Comparison of ENCODE assay signal across 14 cellular contexts in genomic region chr1:45542591-45542990, GRCh38. TPM values are rescaled to one million over a fixed set of nuclear protein-coding genes. Genes with fewer than 3 reads are reported as not detected.
DNase-seq lines count a peak whose midpoint lies in the region; ATAC-seq and TF ChIP-seq lines count a peak whose summit lies in the region.
"Had no signal": no experiment of that assay in that cellular context is flagged by ENCODE, and none has a peak within 500 bp of the region (broad histone marks: within the 10 kb centered on the region; RNA-seq: fewer than 3 reads in every experiment).

No MANE protein-coding gene starts in this region.

- intact Hi-C loops in natural killer cell (cut with micrococcal nuclease), result no loop called here
- intact Hi-C loops in dendritic cell treated with granulocyte-macrophage colony-stimulating factor and Interleukin-4, amounts not matched to agents 40 ng/mL and 50 ng/mL, for 4 days (cut with micrococcal nuclease), result no loop called here

- peaks cover 12 to 27% of the 10 kb centered on the region in 2 donors for H3K27me3 Mint-ChIP-seq in natural killer cell treated with Interleukin-12 subunit alpha and Interleukin-12 subunit beta and Interleukin-15 and Interleukin-18, amount 100 ng/mL, for 72 hours
- peaks cover 18 to 23% of the 10 kb centered on the region in 2 donors for H3K27me3 Mint-ChIP-seq in natural killer cell (ENCODE audit: low read depth in 2 of 2)
- peaks cover 3% of the 10 kb centered on the region for H3K27me3 Mint-ChIP-seq in dendritic cell treated with granulocyte-macrophage colony-stimulating factor and Interleukin-4, amounts not matched to agents 40 ng/mL and 50 ng/mL, for 4 days
- no peaks in the 10 kb centered on the region for H3K27me3 Mint-ChIP-seq in memory B cell
- H3K27me3 Mint-ChIP-seq: activated naive CD8-positive, alpha-beta T cell had no signal

- peaks cover 28 to 32% of the 10 kb centered on the region in 2 donors for H3K4me1 Mint-ChIP-seq in natural killer cell treated with Interleukin-12 subunit alpha and Interleukin-12 subunit beta and Interleukin-15 and Interleukin-18, amount 100 ng/mL, for 72 hours (ENCODE audit: low read depth in 2 of 2)
- H3K4me1 Mint-ChIP-seq in natural killer cell (peaks cover 10 to 16% of the 10 kb centered on the region in 2 donors), memory B cell (peaks cover 30% of the 10 kb centered on the region)
- peaks cover 66% of the 10 kb centered on the region for H3K4me1 Mint-ChIP-seq in dendritic cell treated with granulocyte-macrophage colony-stimulating factor and Interleukin-4, amounts not matched to agents 40 ng/mL and 50 ng/mL, for 4 days (ENCODE audit: low read depth)

- no peak for ATAC-seq in natural killer cell treated with Interleukin-12 subunit alpha and Interleukin-12 subunit beta and Interleukin-15 and Interleukin-18, amount 100 ng/mL, for 72 hours
- ATAC-seq in natural killer cell (no peak), memory B cell (ENCODE audit: low read depth) (no peak), GM18517 (IDR thresholded peaks at IDR 0.05; ENCODE audit: unreplicated experiment) (no peak)

- DNase-seq in natural killer cell treated with Interleukin-12 subunit alpha and Interleukin-12 subunit beta and Interleukin-15 and Interleukin-18, amount 100 ng/mL, for 72 hours (ENCODE audit: low spot score), result no peak
- DNase-seq in natural killer cell, result no peak
- DNase-seq in memory B cell (ENCODE audit: low spot score in 2 of 2), result no peak
- DNase-seq in DMS53 (lab: John Stamatoyannopoulos, UW), result no peak
- DNase-seq in T-helper 2 cell, result no peak
- DNase-seq in superior temporal gyrus (ENCODE audit: extremely low spot score), result no peak
- DNase-seq: ACHN; activated CD4-positive, alpha-beta T cell treated with anti-CD3 and anti-CD28 coated beads for 4 hours; foreskin melanocyte; NCI-H187 treated with DMSO at 0.1 percent for 48 hours had no signal

- H3K4me3 Mint-ChIP-seq in natural killer cell treated with Interleukin-12 subunit alpha and Interleukin-12 subunit beta and Interleukin-15 and Interleukin-18, amount 100 ng/mL, for 72 hours, result peak overlapping the region; percentile 11
- H3K4me3 Mint-ChIP-seq in natural killer cell, result no peak overlapping the region
- peak overlapping the region; percentile 6 for H3K4me3 Mint-ChIP-seq in dendritic cell treated with granulocyte-macrophage colony-stimulating factor and Interleukin-4, amounts not matched to agents 40 ng/mL and 50 ng/mL, for 4 days
- no peak overlapping the region for H3K4me3 Mint-ChIP-seq in memory B cell
- H3K4me3 Mint-ChIP-seq: activated naive CD8-positive, alpha-beta T cell; T-helper 1 cell treated with Interleukin-12 subunit alpha and Interleukin-12 subunit beta and Interleukin-4 antibody, amounts not matched to agents 30 μg/mL and 1 μg/mL, for 36 hours had no signal

- no peaks in the 10 kb centered on the region for H3K9me3 Mint-ChIP-seq in natural killer cell treated with Interleukin-12 subunit alpha and Interleukin-12 subunit beta and Interleukin-15 and Interleukin-18, amount 100 ng/mL, for 72 hours
- H3K9me3 Mint-ChIP-seq in natural killer cell, result no peaks in the 10 kb centered on the region
- no peaks in the 10 kb centered on the region for H3K9me3 Mint-ChIP-seq in dendritic cell treated with granulocyte-macrophage colony-stimulating factor and Interleukin-4, amounts not matched to agents 40 ng/mL and 50 ng/mL, for 4 days
- no peaks in the 10 kb centered on the region for H3K9me3 Mint-ChIP-seq in memory B cell
- H3K9me3 Mint-ChIP-seq: T-helper 1 cell treated with Interleukin-12 subunit alpha and Interleukin-12 subunit beta and Interleukin-4 antibody, amounts not matched to agents 30 μg/mL and 1 μg/mL, for 36 hours had no signal

- TF ChIP-seq CTCF in natural killer cell (IDR thresholded peaks at IDR 0.05), result no peak

- H3K36me3 Mint-ChIP-seq in natural killer cell treated with Interleukin-12 subunit alpha and Interleukin-12 subunit beta and Interleukin-15 and Interleukin-18, amount 100 ng/mL, for 72 hours, result no peaks in the 10 kb centered on the region
- H3K36me3 Mint-ChIP-seq in natural killer cell (no peaks in the 10 kb centered on the region), memory B cell (no peaks in the 10 kb centered on the region)
- H3K36me3 Mint-ChIP-seq in dendritic cell treated with granulocyte-macrophage colony-stimulating factor and Interleukin-4, amounts not matched to agents 40 ng/mL and 50 ng/mL, for 4 days (ENCODE audit: low read depth), result no peaks in the 10 kb centered on the region
- H3K36me3 Mint-ChIP-seq: activated naive CD8-positive, alpha-beta T cell had no signal

- peak overlapping the region in 1 of 2 donors; percentile 53 for H3K27ac Mint-ChIP-seq in natural killer cell treated with Interleukin-12 subunit alpha and Interleukin-12 subunit beta and Interleukin-15 and Interleukin-18, amount 100 ng/mL, for 72 hours
- peak overlapping the region in 1 of 2 donors; percentile 46 for H3K27ac Mint-ChIP-seq in natural killer cell
- peak overlapping the region; percentile 91 for H3K27ac Mint-ChIP-seq in dendritic cell treated with granulocyte-macrophage colony-stimulating factor and Interleukin-4, amounts not matched to agents 40 ng/mL and 50 ng/mL, for 4 days
- peak overlapping the region; percentile 87 for H3K27ac Mint-ChIP-seq in memory B cell
- H3K27ac Mint-ChIP-seq: activated naive CD8-positive, alpha-beta T cell; T-helper 1 cell treated with Interleukin-12 subunit alpha and Interleukin-12 subunit beta and Interleukin-4 antibody, amounts not matched to agents 30 μg/mL and 1 μg/mL, for 36 hours had no signal

RNA-seq across cellular contexts. Expression of gene AKR1A1, which starts 8.0 kb away (rescaled TPM):
- 100 to 1,000 TPM; 137 to 181 TPM for total RNA-seq in natural killer cell treated with Interleukin-12 subunit alpha and Interleukin-12 subunit beta and Interleukin-15 and Interleukin-18, amount 100 ng/mL, for 72 hours
- total RNA-seq in natural killer cell, result 10 to 100 TPM; 45.7 to 54.2 (median 53.9) TPM

RNA-seq across cellular contexts. Expression of gene PRDX1, which starts 20.9 kb away (rescaled TPM):
- total RNA-seq in natural killer cell treated with Interleukin-12 subunit alpha and Interleukin-12 subunit beta and Interleukin-15 and Interleukin-18, amount 100 ng/mL, for 72 hours, result 100 to 1,000 TPM; 246 to 396 TPM
- 10 to 100 TPM; 24.8 to 39.1 (median 30.6) TPM for total RNA-seq in natural killer cell

RNA-seq across cellular contexts. Expression of gene NASP, which starts 41.2 kb away (rescaled TPM):
- 100 to 1,000 TPM; 145 to 291 TPM for total RNA-seq in natural killer cell treated with Interleukin-12 subunit alpha and Interleukin-12 subunit beta and Interleukin-15 and Interleukin-18, amount 100 ng/mL, for 72 hours
- 100 to 1,000 TPM; 109 to 171 (median 121) TPM for total RNA-seq in natural killer cell

RNA-seq across cellular contexts. Expression of gene MMACHC, which starts 42.5 kb away (rescaled TPM):
- total RNA-seq in natural killer cell treated with Interleukin-12 subunit alpha and Interleukin-12 subunit beta and Interleukin-15 and Interleukin-18, amount 100 ng/mL, for 72 hours, result 1 to 10 TPM; 3.8 to 5.6 TPM
- 1 to 10 TPM in 1 of 3 donors, under 1 TPM in 2; 0.73 to 1.5 (median 0.88) TPM for total RNA-seq in natural killer cell

RNA-seq across cellular contexts. Expression of gene CCDC163, which starts 42.7 kb away (rescaled TPM):
- total RNA-seq in natural killer cell treated with Interleukin-12 subunit alpha and Interleukin-12 subunit beta and Interleukin-15 and Interleukin-18, amount 100 ng/mL, for 72 hours, result 1 to 10 TPM; 2.4 to 8.4 TPM
- total RNA-seq in natural killer cell, result 1 to 10 TPM; 3.0 to 6.9 (median 5.8) TPM

Comparison
In these comparisons a context has a peak if more than half of its experiments do, and no peak if none do; other contexts are left out.
1. H3K4me3 Mint-ChIP-seq: peak in natural killer cell treated with Interleukin-12 subunit alpha and Interleukin-12 subunit beta and Interleukin-15 and Interleukin-18, amount 100 ng/mL, for 72 hours (single experiment) and dendritic cell treated with granulocyte-macrophage colony-stimulating factor and Interleukin-4, amounts not matched to agents 40 ng/mL and 50 ng/mL, for 4 days (single experiment); none in natural killer cell (single experiment) and memory B cell (single experiment).
2. RNA of gene PRDX1, which starts 20.9 kb away (total RNA-seq): 246 to 396 TPM in natural killer cell treated with Interleukin-12 subunit alpha and Interleukin-12 subunit beta and Interleukin-15 and Interleukin-18, amount 100 ng/mL, for 72 hours; 24.8 to 39.1 TPM in natural killer cell; every median in the first group is over 4 times any median in the second.